ENCODE assay signal across 8 cellular contexts in the genomic region with DNA sequence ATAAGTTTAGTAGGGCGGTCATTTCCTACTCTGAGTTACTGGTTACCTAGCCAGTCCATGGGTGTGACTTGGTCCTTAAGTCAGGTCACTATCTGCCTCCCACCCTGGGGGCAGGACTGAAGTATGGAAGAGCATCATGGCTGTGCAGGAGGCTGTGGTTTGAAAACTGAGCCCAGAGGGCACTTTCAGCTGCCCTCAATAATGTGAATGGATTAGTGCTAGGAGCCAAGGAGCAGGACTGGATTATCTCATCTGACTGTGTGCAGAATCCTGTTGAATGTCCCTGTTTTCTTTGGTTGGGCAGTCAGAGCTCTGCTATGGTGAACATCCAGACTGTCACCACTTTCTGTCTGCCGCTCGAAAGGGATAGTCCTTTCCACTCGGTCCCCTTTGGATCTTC. TPM values are rescaled to one million over a fixed set of nuclear protein-coding genes. Genes with fewer than 3 reads are reported as not detected.
DNase-seq lines count a peak whose midpoint lies in the region; ATAC-seq, FAIRE-seq and TF ChIP-seq lines count a peak whose summit lies in the region.

No MANE protein-coding gene starts in this region.

- peaks cover 38% of the 10 kb centered on the region for H3K36me3 ChIP-seq in RWPE2 (ENCODE audit: low read depth)
- peaks cover 0 to 5% of the 10 kb centered on the region in 2 donors for H3K36me3 ChIP-seq in small intestine (ENCODE audit: control insufficient read depth in 2 of 2, insufficient read depth in 2 of 2, low read length in 2 of 2)

- no peaks in the 10 kb centered on the region for H3K9me3 ChIP-seq in RWPE2 (ENCODE audit: severe bottlenecking)
- H3K9me3 ChIP-seq in small intestine (ENCODE audit: control insufficient read depth, low read depth): no peaks in the 10 kb centered on the region

- DNase-seq in GM19239 (ENCODE audit: insufficient read length, low spot score) (no peak), RWPE2 (ENCODE audit: low spot score) (no peak), fibroblast of mammary gland (ENCODE audit: low read depth) (no peak), skeletal muscle cell (ENCODE audit: low read depth) (no peak), left lobe of liver (ENCODE audit: low spot score) (no peak), small intestine (no peak), NCI-H2029 (lab: John Stamatoyannopoulos, UW) (no peak)

- ATAC-seq in RWPE2 (ENCODE audit: low read depth) (no peak), left lobe of liver (no peak), HG02938 (IDR thresholded peaks at IDR 0.05; ENCODE audit: unreplicated experiment) (no peak)

- FAIRE-seq in GM19239 (lab: Jason Lieb, UNC) (peak; percentile 4), small intestine (lab: Jason Lieb, UNC) (no peak)

- H3K4me1 ChIP-seq in RWPE2 (ENCODE audit: insufficient read depth, poor library complexity, severe bottlenecking) (peaks cover 18% of the 10 kb centered on the region), small intestine (ENCODE audit: control insufficient read depth in 2 of 2, insufficient read depth in 1 of 2, low read depth in 1 of 2, low read length in 1 of 2) (peaks cover 5 to 23% of the 10 kb centered on the region in 2 donors)

- H3K27me3 ChIP-seq in RWPE2 (ENCODE audit: insufficient read depth, poor library complexity, severe bottlenecking): no peaks in the 10 kb centered on the region
- H3K27me3 ChIP-seq in small intestine (ENCODE audit: control insufficient read depth in 2 of 2, insufficient read depth in 2 of 2, low read length in 2 of 2): no peaks in the 10 kb centered on the region

- WGBS in small intestine, 3 donors: 20 to 52% (median 48%) methylated on average over 4 of the region's 4 CpGs

- no peak overlapping the region for H3K27ac ChIP-seq in RWPE2 (ENCODE audit: poor library complexity, severe bottlenecking)
- H3K27ac ChIP-seq in small intestine (ENCODE audit: low read depth in 1 of 2, low read length in 1 of 2): no peak overlapping the region

- H3K4me3 ChIP-seq in RWPE2 (ENCODE audit: severe bottlenecking): peak overlapping the region; percentile 6
- H3K4me3 ChIP-seq in fibroblast of mammary gland (ENCODE audit: control insufficient read depth, low read depth, low read length): peak overlapping the region; percentile 95
- peak overlapping the region; percentile 88 for H3K4me3 ChIP-seq in skeletal muscle cell (ENCODE audit: low read depth, low read length)
- peak overlapping the region in 1 of 2 donors; percentile 65 for H3K4me3 ChIP-seq in small intestine (ENCODE audit: low read depth in 1 of 2, low read length in 2 of 2)

- no peak for TF ChIP-seq CTCF in RWPE2 (IDR thresholded peaks at IDR 0.05; ENCODE audit: poor library complexity, severe bottlenecking)
- TF ChIP-seq CTCF in fibroblast of mammary gland (conservative IDR thresholded peaks at IDR 0.05; ENCODE audit: control insufficient read depth, insufficient read depth, low read depth, low read length): no peak

RNA-seq across cellular contexts. Expression of a gene that starts 1.6 kb away (rescaled TPM):
- 12.8 TPM for total RNA-seq in left lobe of liver
- polyA plus RNA-seq in small intestine: 10 to 100 TPM; 11.6 to 20.1 (median 15.4) TPM
